In the genomic region with DNA sequence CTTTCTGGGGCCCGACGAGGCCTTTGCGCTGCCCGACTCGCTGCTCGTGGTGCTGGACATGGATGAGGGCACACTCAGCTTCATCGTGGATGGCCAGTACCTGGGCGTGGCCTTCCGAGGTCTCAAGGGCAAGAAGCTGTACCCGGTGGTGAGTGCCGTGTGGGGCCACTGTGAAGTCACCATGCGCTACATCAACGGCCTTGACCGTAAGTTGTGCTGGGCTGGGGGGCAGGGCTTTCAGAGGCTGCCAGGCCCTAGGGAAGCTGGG, we compare ENCODE assay signal across 20 cellular contexts. TPM values are rescaled to one million over a fixed set of nuclear protein-coding genes. Genes with fewer than 3 reads are reported as not detected.
DNase-seq lines count a peak whose midpoint lies in the region; ATAC-seq and TF ChIP-seq lines count a peak whose summit lies in the region.
"Had no signal": no experiment of that assay in that cellular context is flagged by ENCODE, and none has a peak within 500 bp of the region (broad histone marks: within the 10 kb centered on the region; RNA-seq: fewer than 3 reads in every experiment).

No MANE protein-coding gene starts in this region.

- CTCF ChIA-PET in activated CD8-positive, alpha-beta T cell treated with anti-CD3 and anti-CD28 coated beads, Interleukin-2, amount 10 ng/mL, durations not matched to agents 7 days and 5 days (lab: Charles Lee) = interaction anchor here (1.0 kb wide), 1 partner anchor 66 kb away, joined by 3 read pairs; no protein-coding TSS in a partner anchor

- H3K79me2 ChIP-seq in osteoblast (ENCODE audit: insufficient read depth, low read length) = no peaks in the 10 kb centered on the region

- no peak for ATAC-seq in body of pancreas
- no peak for ATAC-seq in activated CD8-positive, alpha-beta T cell treated with anti-CD3 and anti-CD28 coated beads, Interleukin-2, amount 10 ng/mL, durations not matched to agents 7 days and 5 days
- ATAC-seq: GM12878, GM23338, HCT116 had no signal

- H3K9ac ChIP-seq in endodermal cell (ENCODE audit: extremely low read depth, low read length, poor library complexity, severe bottlenecking) = no peak overlapping the region
- H3K9ac ChIP-seq: BLaER1 treated with 17β-estradiol and CSF1 and Interleukin-3, amounts not matched to agents 10 nM and 100 nM had no signal

- H3K4me1 ChIP-seq in body of pancreas (peaks cover 86% of the 10 kb centered on the region), endodermal cell (ENCODE audit: control insufficient read depth, insufficient read depth, low read length) (peaks cover 6% of the 10 kb centered on the region), osteoblast (ENCODE audit: insufficient read depth, low read length) (no peaks in the 10 kb centered on the region), testis (peaks cover 4% of the 10 kb centered on the region)

- no peak overlapping the region for H3K4me2 ChIP-seq in osteoblast (ENCODE audit: insufficient read depth, low read length)
- H3K4me2 ChIP-seq: BLaER1 treated with 17β-estradiol and CSF1 and Interleukin-3, amounts not matched to agents 10 nM and 100 nM; GM23338 had no signal

- intact Hi-C loops in body of pancreas (cut with DNase I) (no loop called here), testis (cut with DNase I; ENCODE audit: low total_unique reads) (no loop called here)

- H3K9me3 ChIP-seq in body of pancreas (no peaks in the 10 kb centered on the region), endodermal cell (ENCODE audit: control insufficient read depth, low read length) (no peaks in the 10 kb centered on the region), osteoblast (ENCODE audit: low read depth, low read length) (no peaks in the 10 kb centered on the region), testis (no peaks in the 10 kb centered on the region), WERI-Rb-1 (ENCODE audit: severe bottlenecking) (no peaks in the 10 kb centered on the region)
- H3K9me3 ChIP-seq: BE2C had no signal

- H3K4me3 Mint-ChIP-seq in endodermal cell = no peak overlapping the region
- no peak overlapping the region for H3K4me3 Mint-ChIP-seq in activated CD8-positive, alpha-beta T cell treated with anti-CD3 and anti-CD28 coated beads, Interleukin-2, amount 10 ng/mL, durations not matched to agents 7 days and 5 days
- H3K4me3 Mint-ChIP-seq: CD14-positive monocyte; CD4-positive, alpha-beta T cell; CD8-positive, alpha-beta memory T cell; GM23338; H9 had no signal

- no peaks in the 10 kb centered on the region for H4K20me1 ChIP-seq in osteoblast (ENCODE audit: insufficient read depth, low read length)
- H4K20me1 ChIP-seq: BLaER1 treated with 17β-estradiol and CSF1 and Interleukin-3, amounts not matched to agents 10 nM and 100 nM had no signal

- no peak overlapping the region for H3K27ac Mint-ChIP-seq in endodermal cell
- no peak overlapping the region for H3K27ac Mint-ChIP-seq in activated CD8-positive, alpha-beta T cell treated with anti-CD3 and anti-CD28 coated beads, Interleukin-2, amount 10 ng/mL, durations not matched to agents 7 days and 5 days
- H3K27ac Mint-ChIP-seq: CD14-positive monocyte; CD4-positive, alpha-beta T cell; CD8-positive, alpha-beta memory T cell; GM23338 had no signal

- H3K27me3 Mint-ChIP-seq in endodermal cell (ENCODE audit: insufficient read depth) = peaks cover 43% of the 10 kb centered on the region
- peaks cover 3% of the 10 kb centered on the region for H3K27me3 Mint-ChIP-seq in activated CD8-positive, alpha-beta T cell treated with anti-CD3 and anti-CD28 coated beads, Interleukin-2, amount 10 ng/mL, durations not matched to agents 7 days and 5 days (ENCODE audit: low read depth)
- H3K27me3 Mint-ChIP-seq: CD4-positive, alpha-beta T cell had no signal

- POLR2A ChIA-PET in activated CD8-positive, alpha-beta T cell treated with anti-CD3 and anti-CD28 coated beads, Interleukin-2, amount 10 ng/mL, durations not matched to agents 7 days and 5 days (lab: Charles Lee) = no interaction called here

- DNase-seq in body of pancreas (no peak), endodermal cell (peak; percentile 40), osteoblast (ENCODE audit: insufficient read length, low spot score, missing footprints) (peak; percentile 41), testis (no peak), WERI-Rb-1 (no peak)
- no peak for DNase-seq in activated CD8-positive, alpha-beta T cell treated with anti-CD3 and anti-CD28 coated beads, Interleukin-2, amount 10 ng/mL, durations not matched to agents 7 days and 5 days
- DNase-seq: BE2C; CD4-positive, alpha-beta T cell; CD8-positive, alpha-beta memory T cell; DMS 273 treated with DMSO at 0.1 percent for 48 hours; DMS79; EL; GDM1 had no signal

- H2AFZ ChIP-seq in osteoblast (ENCODE audit: low read length) = no peak overlapping the region
- H2AFZ ChIP-seq: GM23338 had no signal

- TF ChIP-seq POLR2A in body of pancreas (IDR thresholded peaks at IDR 0.05) (no peak), testis (IDR thresholded peaks at IDR 0.05) (no peak)

- H3K36me3 ChIP-seq in body of pancreas (replicated peaks in 1 of 2; ENCODE audit: insufficient read depth in 1 of 2, low read depth in 2 of 2) (no peaks in the 10 kb centered on the region), endodermal cell (ENCODE audit: control insufficient read depth, insufficient read depth, low read length) (no peaks in the 10 kb centered on the region), osteoblast (ENCODE audit: insufficient read depth, low read length) (no peaks in the 10 kb centered on the region), testis (ENCODE audit: low read depth, missing control alignments) (no peaks in the 10 kb centered on the region), WERI-Rb-1 (peaks cover 25% of the 10 kb centered on the region)
- H3K36me3 ChIP-seq: BLaER1 treated with 17β-estradiol and CSF1 and Interleukin-3, amounts not matched to agents 10 nM and 100 nM had no signal

- 67 to 80% methylated on average over 1 to 14 of the region's 14 CpGs for WGBS in body of pancreas, 2 donors
- WGBS in endodermal cell (ENCODE audit: insufficient coverage in 1 of 2, insufficient read length in 1 of 2), 2 experiments = 91 to 95% methylated on average over 14 of the region's 14 CpGs
- 63 to 81% methylated on average over 14 of the region's 14 CpGs for WGBS in testis, 2 donors

- H3K27me3 ChIP-seq in body of pancreas (no peaks in the 10 kb centered on the region), endodermal cell (ENCODE audit: control insufficient read depth, insufficient read depth, low read length, poor library complexity, severe bottlenecking) (peaks cover 15% of the 10 kb centered on the region), osteoblast (ENCODE audit: insufficient read depth, low read length) (peaks cover 17% of the 10 kb centered on the region), testis (no peaks in the 10 kb centered on the region), WERI-Rb-1 (ENCODE audit: insufficient read depth, low read depth, severe bottlenecking) (no peaks in the 10 kb centered on the region)
- H3K27me3 ChIP-seq: BE2C; BLaER1 treated with 17β-estradiol and CSF1 and Interleukin-3, amounts not matched to agents 10 nM and 100 nM had no signal

- TF ChIP-seq CTCF in body of pancreas (IDR thresholded peaks at IDR 0.05) (no peak), endodermal cell (conservative IDR thresholded peaks at IDR 0.05) (no peak), osteoblast (IDR thresholded peaks at IDR 0.05; ENCODE audit: extremely low read depth, low read depth, low read length) (no peak), testis (IDR thresholded peaks at IDR 0.05) (no peak), WERI-Rb-1 (IDR thresholded peaks at IDR 0.05; ENCODE audit: low read depth, low read length) (no peak)

- peak overlapping the region; percentile 21 to 85 (median 77) for H3K27ac ChIP-seq in body of pancreas
- no peak overlapping the region for H3K27ac ChIP-seq in endodermal cell (ENCODE audit: low read depth, low read length)
- no peak overlapping the region for H3K27ac ChIP-seq in osteoblast (ENCODE audit: low read depth, low read length)
- H3K27ac ChIP-seq in testis = no peak overlapping the region
- H3K27ac ChIP-seq in WERI-Rb-1 = no peak overlapping the region
- H3K27ac ChIP-seq: BLaER1 treated with 17β-estradiol and CSF1 and Interleukin-3, amounts not matched to agents 10 nM and 100 nM had no signal

- H3K4me1 Mint-ChIP-seq in endodermal cell = peaks cover 15% of the 10 kb centered on the region
- H3K4me1 Mint-ChIP-seq in activated CD8-positive, alpha-beta T cell treated with anti-CD3 and anti-CD28 coated beads, Interleukin-2, amount 10 ng/mL, durations not matched to agents 7 days and 5 days (ENCODE audit: low read depth) = peaks cover 10% of the 10 kb centered on the region

- H3K9me3 Mint-ChIP-seq in endodermal cell = no peaks in the 10 kb centered on the region
- no peaks in the 10 kb centered on the region for H3K9me3 Mint-ChIP-seq in activated CD8-positive, alpha-beta T cell treated with anti-CD3 and anti-CD28 coated beads, Interleukin-2, amount 10 ng/mL, durations not matched to agents 7 days and 5 days (ENCODE audit: insufficient read depth)
- H3K9me3 Mint-ChIP-seq: CD8-positive, alpha-beta memory T cell; GM23338; H9 had no signal

- H3K4me3 ChIP-seq in body of pancreas = no peak overlapping the region
- no peak overlapping the region for H3K4me3 ChIP-seq in endodermal cell (ENCODE audit: low read length)
- no peak overlapping the region for H3K4me3 ChIP-seq in osteoblast (ENCODE audit: insufficient read depth, low read length)
- H3K4me3 ChIP-seq in testis = peak overlapping the region; percentile 42 to 44
- no peak overlapping the region for H3K4me3 ChIP-seq in WERI-Rb-1 (ENCODE audit: low read depth, low read length)
- H3K4me3 ChIP-seq: BLaER1 treated with 17β-estradiol and CSF1 and Interleukin-3, amounts not matched to agents 10 nM and 100 nM; GM12878; GM23338 had no signal

- peaks cover 4% of the 10 kb centered on the region for H3K36me3 Mint-ChIP-seq in endodermal cell (ENCODE audit: low read depth)
- no peaks in the 10 kb centered on the region for H3K36me3 Mint-ChIP-seq in activated CD8-positive, alpha-beta T cell treated with anti-CD3 and anti-CD28 coated beads, Interleukin-2, amount 10 ng/mL, durations not matched to agents 7 days and 5 days (ENCODE audit: low read depth)
- H3K36me3 Mint-ChIP-seq: CD14-positive monocyte had no signal

RNA-seq across cellular contexts. Expression of gene SPSB4, which starts 15.4 kb away (rescaled TPM):
- total RNA-seq in body of pancreas = 10 to 100 TPM; 18.2 to 48.1 TPM
- 1 to 10 TPM; 7.5 to 8.2 TPM for total RNA-seq in endodermal cell
- 28.1 TPM for polyA plus RNA-seq in endodermal cell (2013, experiment 1 of 2)
- polyA plus RNA-seq in endodermal cell (2013, experiment 2 of 2) = 26.5 TPM
- not detected in 2 replicates for total RNA-seq in osteoblast
- 10 to 100 TPM in 1 of 2 donors, 1 to 10 TPM in 1; 7.4 to 10.8 TPM for total RNA-seq in testis
- 34.5 TPM for polyA plus RNA-seq in testis (ENCODE audit: insufficient read depth, low read depth, low replicate concordance)
- not detected for total RNA-seq in activated CD8-positive, alpha-beta T cell treated with anti-CD3 and anti-CD28 coated beads, Interleukin-2, amount 10 ng/mL, durations not matched to agents 7 days and 5 days
- total RNA-seq: CD4-positive, alpha-beta T cell; CD8-positive, alpha-beta memory T cell; GM12878 had no signal
- polyA plus RNA-seq: AG04450; CD14-positive monocyte; CD8-positive, alpha-beta memory T cell; GM12878 had no signal

Comparison
In these comparisons a context has a peak if more than half of its experiments do, and no peak if none do; other contexts are left out.
1. DNase-seq: peak in endodermal cell (single experiment) and osteoblast (single experiment); none in body of pancreas (0 of 4), testis (single experiment), WERI-Rb-1 (single experiment) and activated CD8-positive, alpha-beta T cell treated with anti-CD3 and anti-CD28 coated beads, Interleukin-2, amount 10 ng/mL, durations not matched to agents 7 days and 5 days (single experiment).
2. H3K27ac ChIP-seq: peak in body of pancreas (4 of 4); none in endodermal cell (single experiment), osteoblast (single experiment), testis (0 of 2) and WERI-Rb-1 (single experiment).
3. H3K4me3 ChIP-seq: peak in testis (2 of 2); none in body of pancreas (0 of 2), endodermal cell (single experiment), osteoblast (single experiment) and WERI-Rb-1 (single experiment).